In genomic region chr9:8492679-8493078, GRCh38 we compare ENCODE assay signal across 7 cellular contexts.
"Had no signal": no experiment of that assay in that cellular context is flagged by ENCODE, and none has a peak within 500 bp of the region (broad histone marks: within the 10 kb centered on the region; RNA-seq: fewer than 3 reads in every experiment).

No MANE protein-coding gene starts in this region.

- H3K4me1 Mint-ChIP-seq: IgD-negative memory B cell had no signal

- H3K27ac Mint-ChIP-seq: HFFc6, IgD-negative memory B cell had no signal

- DNase-seq: GM23248, GOT3, HFFc6 had no signal

- H3K4me1 ChIP-seq: HAP-1 had no signal

- H3K9me3 ChIP-seq: HAP-1 had no signal

- H3K27me3 Mint-ChIP-seq: IgD-negative memory B cell had no signal

- H3K27ac ChIP-seq: GM23248 had no signal

- H3K9me3 Mint-ChIP-seq: IgD-negative memory B cell had no signal

- H3K4me3 ChIP-seq: GM23248, HAP-1 had no signal

- H3K4me3 Mint-ChIP-seq: HFFc6, IgD-negative memory B cell had no signal

- ATAC-seq: HCT116, HepG2 had no signal

- H3K36me3 ChIP-seq: HAP-1 had no signal

- H3K36me3 Mint-ChIP-seq: IgD-negative memory B cell had no signal
